ENCODE assay signal across 8 cellular contexts in the genomic region with DNA sequence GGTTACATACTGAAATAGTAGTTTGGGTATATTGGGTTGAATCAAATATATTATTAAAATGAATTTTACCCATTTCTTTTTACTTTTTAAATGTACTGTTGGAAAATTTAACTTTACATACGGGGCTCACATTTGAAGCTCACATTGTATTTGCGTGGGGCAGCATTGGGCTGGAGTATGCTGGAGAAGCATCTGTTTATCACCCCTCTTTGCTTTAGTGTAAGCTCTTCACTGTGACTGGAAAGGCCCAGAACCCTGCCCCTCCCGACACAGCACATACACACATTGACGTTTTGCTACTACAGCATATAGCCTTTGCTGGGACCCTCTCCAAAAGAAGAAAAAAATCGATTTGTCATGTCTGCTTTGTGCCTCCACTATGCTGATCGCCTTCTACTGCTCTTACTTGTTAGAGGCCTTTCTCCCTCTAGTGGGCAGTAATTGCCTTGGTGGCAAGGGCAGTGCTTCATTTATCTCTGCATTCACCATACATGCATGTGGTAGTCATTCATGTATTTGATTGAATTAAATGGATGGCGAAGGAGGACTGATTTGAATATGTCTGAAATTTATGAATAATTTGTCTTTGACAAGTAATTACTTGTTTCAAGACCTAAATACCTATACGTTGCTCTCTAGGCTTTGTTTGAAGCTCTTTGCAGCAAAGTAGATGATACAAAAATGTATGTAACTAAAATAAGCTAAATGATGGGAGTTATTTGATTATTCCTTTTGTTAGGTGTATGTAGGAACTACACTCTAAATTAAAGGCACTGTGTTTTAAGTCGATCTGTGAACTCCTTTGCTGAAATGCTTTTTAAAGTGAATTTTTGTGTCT. TPM values are rescaled to one million over a fixed set of nuclear protein-coding genes. Genes with fewer than 3 reads are reported as not detected.
DNase-seq lines count a peak whose midpoint lies in the region; ATAC-seq and TF ChIP-seq lines count a peak whose summit lies in the region.

No MANE protein-coding gene starts in this region.

- in situ Hi-C loops in GM13976 (cut with MboI; ENCODE audit: low sequenced_read_pairs, unreplicated experiment) (loop anchor here (25.0 kb wide), 1 partner anchor 89 kb away; no protein-coding TSS in a partner anchor), astrocyte of the spinal cord (cut with HindIII; ENCODE audit: low sequenced_read_pairs) (no loop called here)

- TF ChIP-seq CTCF in GM13976 (IDR thresholded peaks at IDR 0.05; ENCODE audit: borderline replicate concordance, control extremely low read depth, extremely low read depth, insufficient read depth, missing control alignments), result peak; percentile 45
- TF ChIP-seq CTCF in astrocyte of the spinal cord (IDR thresholded peaks at IDR 0.05; ENCODE audit: low read depth, low read length), result peak; percentile 78

- DNase-seq in AML-193 (lab: John Stamatoyannopoulos, UW) (peak; percentile 34 to 37), GM13976 (ENCODE audit: low spot score) (no peak), NCI-H460 (ENCODE audit: extremely low read depth, low read depth) (peak; percentile 52), astrocyte of the spinal cord (ENCODE audit: low read depth, low spot score) (peak; percentile 69), iPS-NIHi7 (ENCODE audit: extremely low spot score) (peak; percentile 71), stromal cell of bone marrow (ENCODE audit: low read depth) (peak; percentile 45)

- no peak overlapping the region for H3K4me3 ChIP-seq in astrocyte of the spinal cord (ENCODE audit: low read depth, low read length)

- ATAC-seq in HG03457 (IDR thresholded peaks at IDR 0.05; ENCODE audit: unreplicated experiment) (no peak), HG03159 (IDR thresholded peaks at IDR 0.05; ENCODE audit: unreplicated experiment) (no peak)

RNA-seq across cellular contexts. Expression of a gene that starts 37.4 kb away (rescaled TPM):
- 321 and 343 TPM in 2 replicates for total RNA-seq in NCI-H460 (2014; rRNA removed; shearing (Covaris generic))
- 88.7 and 114 TPM in 2 replicates for polyA plus RNA-seq in NCI-H460 (2014; cell fraction: nucleus; rRNA removed)
